Comparison of ENCODE assay signal across 14 cellular contexts in the genomic region with DNA sequence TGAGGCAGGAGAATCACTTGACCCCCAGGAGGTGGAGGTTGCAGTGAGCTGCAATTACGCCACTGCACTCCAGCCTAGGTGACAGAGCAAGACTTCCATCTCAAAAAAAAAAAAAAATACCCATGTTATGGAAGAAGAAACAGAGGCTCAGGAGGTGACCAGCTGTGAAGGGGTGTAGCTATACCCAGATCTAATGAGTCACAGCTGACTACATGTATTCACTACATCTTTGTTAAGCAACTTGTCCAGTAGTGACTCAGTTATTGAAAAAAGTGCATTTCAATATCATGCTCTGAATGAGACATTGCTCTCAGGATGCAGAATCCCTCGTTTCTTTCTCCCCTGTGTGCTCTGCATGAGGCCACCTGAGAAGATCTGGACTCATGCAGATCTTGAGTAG. TPM values are rescaled to one million over a fixed set of nuclear protein-coding genes. Genes with fewer than 3 reads are reported as not detected.
DNase-seq lines count a peak whose midpoint lies in the region; ATAC-seq, FAIRE-seq and TF ChIP-seq lines count a peak whose summit lies in the region.
"Had no signal": no experiment of that assay in that cellular context is flagged by ENCODE, and none has a peak within 500 bp of the region (broad histone marks: within the 10 kb centered on the region; RNA-seq: fewer than 3 reads in every experiment).

No MANE protein-coding gene starts in this region.

- H3K4me3 ChIP-seq in bronchial epithelial cell (ENCODE audit: low read depth, low read length) = no peak overlapping the region
- H3K4me3 ChIP-seq: SJCRH30 had no signal

- no peaks in the 10 kb centered on the region for H3K36me3 ChIP-seq in bronchial epithelial cell (ENCODE audit: control insufficient read depth, insufficient read depth, low read length)
- H3K36me3 ChIP-seq: SJCRH30 had no signal

- TF ChIP-seq POLR2A in erythroblast (IDR thresholded peaks at IDR 0.05; ENCODE audit: low read length) (no peak), GM18505 (IDR thresholded peaks at IDR 0.05; ENCODE audit: borderline replicate concordance, extremely low read depth, insufficient read depth, insufficient read length) (no peak)

- FAIRE-seq in bronchial epithelial cell (lab: Jason Lieb, UNC) = peak; percentile 36
- FAIRE-seq: small intestine had no signal

- ATAC-seq in GM18505 (IDR thresholded peaks at IDR 0.05; ENCODE audit: unreplicated experiment) (no peak), GM19467 (IDR thresholded peaks at IDR 0.05; ENCODE audit: unreplicated experiment) (no peak)

- TF ChIP-seq CTCF in bronchial epithelial cell (IDR thresholded peaks at IDR 0.05; ENCODE audit: insufficient read depth, low read length, severe bottlenecking) (no peak), GM20000 (IDR thresholded peaks at IDR 0.05; ENCODE audit: extremely low read depth, missing control alignments) (no peak)

- DNase-seq in EH (ENCODE audit: low read depth) = peak; percentile 60
- DNase-seq in HPDE6-E6E7 (ENCODE audit: extremely low spot score) = peak; percentile 38
- DNase-seq in bronchial epithelial cell (ENCODE audit: low read depth) = peak; percentile 95
- DNase-seq in kidney tubule cell (ENCODE audit: low spot score) = peak; percentile 93
- DNase-seq in erythroblast (lab: John Stamatoyannopoulos, UW) = no peak
- no peak for DNase-seq in GM20000 (ENCODE audit: low spot score)
- DNase-seq: activated CD4-positive, alpha-beta T cell treated with anti-CD3 and anti-CD28 coated beads, Interleukin-2, amount 50 U/mL, for 4 hours; glutamatergic neuron; H7; NCI-H187 treated with DMSO at 0.1 percent for 48 hours; SJCRH30; small intestine had no signal

- no peaks in the 10 kb centered on the region for H3K27me3 ChIP-seq in bronchial epithelial cell (ENCODE audit: control insufficient read depth, insufficient read depth, low read length)
- H3K27me3 ChIP-seq: SJCRH30 had no signal

RNA-seq across cellular contexts. Expression of gene SPART, which starts 16.1 kb away (rescaled TPM):
- 62.1 and 73.1 TPM in 2 replicates for total RNA-seq in bronchial epithelial cell

Comparison
In these comparisons a context has a peak if more than half of its experiments do, and no peak if none do; other contexts are left out.
1. DNase-seq: peak in EH (single experiment), HPDE6-E6E7 (single experiment), bronchial epithelial cell (single experiment) and kidney tubule cell (single experiment); none in erythroblast (0 of 2) and GM20000 (single experiment).